Comparison of ENCODE assay signal across 19 cellular contexts in the genomic region with DNA sequence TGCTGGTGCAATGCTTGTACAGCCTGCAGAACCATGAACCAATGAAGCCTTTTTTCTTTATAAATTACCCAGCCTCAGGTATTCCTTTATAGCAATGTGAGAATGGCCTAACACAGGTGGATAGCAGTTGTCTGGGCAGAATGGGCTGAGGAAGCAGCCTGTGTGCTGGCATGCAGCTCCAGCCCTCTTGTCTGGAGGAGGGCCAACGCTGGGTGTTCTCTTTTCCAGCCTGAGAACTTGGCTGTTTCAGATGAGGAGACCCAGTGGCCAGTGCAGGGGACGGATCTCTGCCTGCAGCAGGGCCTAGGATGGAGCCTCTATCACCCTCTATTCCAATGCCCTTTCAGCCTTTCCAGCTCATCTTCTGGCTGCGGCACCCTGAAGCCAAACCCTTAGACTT.
"Had no signal": no experiment of that assay in that cellular context is flagged by ENCODE, and none has a peak within 500 bp of the region (broad histone marks: within the 10 kb centered on the region; RNA-seq: fewer than 3 reads in every experiment).

No MANE protein-coding gene starts in this region.

- H2AFZ ChIP-seq: parathyroid adenoma had no signal

- H3K27ac ChIP-seq: esophagus squamous epithelium, gastroesophageal sphincter, parathyroid adenoma, prostate gland, skin epidermis, stomach, thoracic aorta, uterus had no signal

- H3K4me3 ChIP-seq: esophagus squamous epithelium, gastroesophageal sphincter, prostate gland, sigmoid colon, skin epidermis, stomach, thoracic aorta, uterus had no signal

- H3K27me3 ChIP-seq: esophagus squamous epithelium, gastroesophageal sphincter, sigmoid colon, stomach, uterus had no signal

- ATAC-seq: effector memory CD8-positive, alpha-beta T cell; gastroesophageal sphincter had no signal

- DNase-seq: effector memory CD8-positive, alpha-beta T cell; esophagus squamous epithelium; foreskin fibroblast; glutamatergic neuron; immature natural killer cell; mesendoderm; naive B cell; nephron progenitor cell; retina; sigmoid colon; stimulated activated CD4-positive, alpha-beta T cell treated with anti-CD3 and anti-CD28 coated beads, Interleukin-12 subunit alpha, Interleukin-12 subunit beta, amount 100 ng/mL, for 4 hours; stimulated activated naive CD4-positive, alpha-beta T cell; stomach; uterus had no signal

- H3K4me1 ChIP-seq: parathyroid adenoma, prostate gland, uterus had no signal

- H3K9me3 ChIP-seq: esophagus squamous epithelium, gastroesophageal sphincter, prostate gland, sigmoid colon, stomach, thoracic aorta, uterus had no signal

- H3K9ac ChIP-seq: parathyroid adenoma had no signal

- H3K36me3 ChIP-seq: esophagus squamous epithelium, prostate gland, sigmoid colon, thoracic aorta, uterus had no signal
